Comparison of ENCODE assay signal across 1 cellular context in the genomic region with DNA sequence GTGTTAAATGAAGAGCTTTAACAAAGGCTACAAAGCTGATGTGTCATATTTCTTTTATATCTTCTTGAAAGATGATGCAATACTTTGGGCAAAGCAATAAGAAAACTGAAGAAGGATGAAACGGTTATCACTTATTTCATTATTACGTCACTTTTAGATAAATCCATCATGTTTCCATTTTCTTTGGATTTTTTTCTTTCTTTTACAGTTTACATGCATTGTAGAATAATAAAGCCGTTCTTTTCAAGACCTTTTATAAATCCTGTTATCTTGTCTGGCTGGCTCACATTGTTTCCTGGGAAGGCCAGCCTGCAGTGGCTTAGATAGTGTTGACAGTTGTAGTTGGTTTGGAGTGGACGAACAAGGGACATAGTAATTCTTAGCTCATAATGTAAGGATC.
A peak's percentile ranks its signal among the peaks of the same experiment; 100 is the strongest.
TF ChIP-seq lines count a peak whose summit lies in the region.

No MANE protein-coding gene starts in this region.

TF ChIP-seq in K562, 482 proteins besides CTCF, POLR2A, EP300 and RAD21 (continued from another document):
- TF ChIP-seq DDX20 (tag; IDR thresholded peaks at IDR 0.05; ENCODE audit: low read depth) (no peak), SREBF2 (CRISPR knock-in tag; IDR thresholded peaks at IDR 0.05) (no peak), ARID4B (CRISPR knock-in tag; IDR thresholded peaks at IDR 0.05) (no peak), POLR2AphosphoS5 (IDR thresholded peaks at IDR 0.05; ENCODE audit: control insufficient read depth, insufficient read depth, low read depth, low read length) (peak; percentile 74), SAFB (IDR thresholded peaks at IDR 0.05; ENCODE audit: borderline replicate concordance, low read depth, low read length) (no peak), DPF2 (IDR thresholded peaks at IDR 0.05) (peak; percentile 92), SRSF3 (IDR thresholded peaks at IDR 0.05; ENCODE audit: insufficient read depth, low read length) (no peak), FOS (IDR thresholded peaks at IDR 0.05; ENCODE audit: extremely low read depth, insufficient read length) (no peak), ELK3 (CRISPR knock-in tag; IDR thresholded peaks at IDR 0.05) (no peak), ATF7 (IDR thresholded peaks at IDR 0.05) (peak; percentile 90), KLF13 (tag; IDR thresholded peaks at IDR 0.05; ENCODE audit: borderline replicate concordance, low read depth) (no peak), ZNF584 (CRISPR knock-in tag; IDR thresholded peaks at IDR 0.05; ENCODE audit: low read depth) (no peak), PML (IDR thresholded peaks at IDR 0.05; ENCODE audit: low read length) (peak; percentile 81), SETDB1 (IDR thresholded peaks at IDR 0.05; ENCODE audit: low read length) (no peak), CREB3 (tag; conservative IDR thresholded peaks at IDR 0.05; ENCODE audit: low read depth) (no peak), RBBP5 (IDR thresholded peaks at IDR 0.05; ENCODE audit: borderline replicate concordance, insufficient read depth, low read length, poor library complexity, severe bottlenecking) (no peak), ZNF561 (CRISPR knock-in tag; conservative IDR thresholded peaks at IDR 0.05) (no peak)
- TF ChIP-seq, protein P1, sequence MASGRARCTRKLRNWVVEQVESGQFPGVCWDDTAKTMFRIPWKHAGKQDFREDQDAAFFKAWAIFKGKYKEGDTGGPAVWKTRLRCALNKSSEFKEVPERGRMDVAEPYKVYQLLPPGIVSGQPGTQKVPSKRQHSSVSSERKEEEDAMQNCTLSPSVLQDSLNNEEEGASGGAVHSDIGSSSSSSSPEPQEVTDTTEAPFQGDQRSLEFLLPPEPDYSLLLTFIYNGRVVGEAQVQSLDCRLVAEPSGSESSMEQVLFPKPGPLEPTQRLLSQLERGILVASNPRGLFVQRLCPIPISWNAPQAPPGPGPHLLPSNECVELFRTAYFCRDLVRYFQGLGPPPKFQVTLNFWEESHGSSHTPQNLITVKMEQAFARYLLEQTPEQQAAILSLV (tag; IDR thresholded peaks at IDR 0.05) = peak; percentile 96
- TF ChIP-seq, protein P2, sequence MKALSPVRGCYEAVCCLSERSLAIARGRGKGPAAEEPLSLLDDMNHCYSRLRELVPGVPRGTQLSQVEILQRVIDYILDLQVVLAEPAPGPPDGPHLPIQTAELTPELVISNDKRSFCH (CRISPR knock-in tag; IDR thresholded peaks at IDR 0.05) = no peak
- TF ChIP-seq, protein P2 (tag; IDR thresholded peaks at IDR 0.05) = no peak
TF ChIP-seq in K562: peak in this region for 48.
